8 cellular contexts compared by ENCODE assay signal in genomic region chr18:58781627-58782194, GRCh38.
DNase-seq lines count a peak whose midpoint lies in the region; ATAC-seq and TF ChIP-seq lines count a peak whose summit lies in the region.

No MANE protein-coding gene starts in this region.

- intact Hi-C loops in PC-3 (cut with micrococcal nuclease) (loop anchor here (1.0 to 10.0 kb wide), 3 partner anchors 113 to 289 kb away; no protein-coding TSS in a partner anchor), stomach (cut with DNase I; ENCODE audit: low total_unique reads) (loop anchor here (5.0 kb wide), 1 partner anchor 276 kb away; no protein-coding TSS in a partner anchor)

- no peaks in the 10 kb centered on the region for H3K27me3 ChIP-seq in PC-3 (ENCODE audit: low read length)
- no peaks in the 10 kb centered on the region for H3K27me3 ChIP-seq in stomach

- H3K36me3 ChIP-seq in PC-3 (ENCODE audit: low read depth, low read length) (no peaks in the 10 kb centered on the region), stomach (no peaks in the 10 kb centered on the region)

- BruUV-seq in PC-3 (replicated peaks; lab: Mats Ljungman, UMichigan) = no TSS peak

- 20 to 24% (median 23%) methylated on average over 10 of the region's 10 CpGs for WGBS in stomach, 5 donors

- H3K36me3 Mint-ChIP-seq in nephron (ENCODE audit: low read depth) = no peaks in the 10 kb centered on the region

- H3K4me1 ChIP-seq in PC-3 (ENCODE audit: insufficient read depth, low read length) (peaks cover 28% of the 10 kb centered on the region), stomach (peaks cover 14 to 22% (median 19%) of the 10 kb centered on the region in 4 donors)

- H3K4me3 ChIP-seq in PC-3 (ENCODE audit: low read length) (no peak overlapping the region), stomach (no peak overlapping the region)

- CTCF ChIA-PET in PC-3 (lab: Charles Lee) = interaction anchor here (1.7 kb wide), 1 partner anchor 289 kb away, joined by 8 read pairs; no protein-coding TSS in a partner anchor

- POLR2A ChIA-PET in PC-3 (lab: Charles Lee; ENCODE audit: unreplicated experiment) = no interaction called here

- H3K4me2 ChIP-seq in PC-3 (ENCODE audit: low read length) = no peak overlapping the region

- H3K4me1 Mint-ChIP-seq in nephron = peaks cover 22% of the 10 kb centered on the region

- H3K27ac Mint-ChIP-seq in nephron = peak overlapping the region; percentile 40 to 82 (median 61)

- 0 out of 2 replicates have a peak overlapping the region, but pooled peaks have one; percentile 5 for H2AFZ ChIP-seq in PC-3 (ENCODE audit: low read length)

- H3K4me3 Mint-ChIP-seq in nephron = no peak overlapping the region

- peak; percentile 96 for TF ChIP-seq CTCF in PC-3 (conservative IDR thresholded peaks at IDR 0.05; ENCODE audit: low read depth, low read length)
- TF ChIP-seq CTCF in nephron (IDR thresholded peaks at IDR 0.05; ENCODE audit: unreplicated experiment in 3 of 3) = peak; percentile 91 to 94 (median 92)
- peak in 6 of 7 experiments; percentile 67 to 98 (median 86) for TF ChIP-seq CTCF in stomach (IDR thresholded peaks at IDR 0.05)

- H3K27ac ChIP-seq in PC-3 (ENCODE audit: low read length) = peak overlapping the region; percentile 44
- H3K27ac ChIP-seq in stomach = no peak overlapping the region

- peaks cover 7% of the 10 kb centered on the region for H3K27me3 Mint-ChIP-seq in nephron (ENCODE audit: low read depth)

- H3K9me3 ChIP-seq in PC-3 (ENCODE audit: low read length) = no peaks in the 10 kb centered on the region
- no peaks in the 10 kb centered on the region for H3K9me3 ChIP-seq in stomach

- no peaks in the 10 kb centered on the region for H4K20me1 ChIP-seq in PC-3 (ENCODE audit: low read length)

- no peak overlapping the region; the same call in 1 of the 2 replicates for H3K9ac ChIP-seq in PC-3 (ENCODE audit: low read length)

- no peaks in the 10 kb centered on the region for H3K9me2 ChIP-seq in PC-3 (replicated peaks; ENCODE audit: low read length)

- no peak for TF ChIP-seq POLR2A in stomach (IDR thresholded peaks at IDR 0.05)

- H3K9me3 Mint-ChIP-seq in nephron = no peaks in the 10 kb centered on the region

- DNase-seq in Ammon's horn (ENCODE audit: low spot score) = peak; percentile 93
- peak; percentile 15 for DNase-seq in KG1 (lab: John Stamatoyannopoulos, UW)
- DNase-seq in PC-3 = peak; percentile 90
- DNase-seq in activated T-cell treated with anti-CD3 and anti-CD28 coated beads for 48 hours (ENCODE audit: low read depth) = peak; percentile 55
- DNase-seq in fibroblast of gingiva (ENCODE audit: low read depth) = peak; percentile 74
- peak; percentile 77 for DNase-seq in stomach

- ATAC-seq in GM19397 (IDR thresholded peaks at IDR 0.05; ENCODE audit: unreplicated experiment) (peak; percentile 76), PC-3 (peak; percentile 32)

- no peak for TF ChIP-seq EP300 in stomach (IDR thresholded peaks at IDR 0.05)

- H3K79me2 ChIP-seq in PC-3 (ENCODE audit: low read length) = peaks cover 8% of the 10 kb centered on the region

- peaks cover 7% of the 10 kb centered on the region for H3F3A ChIP-seq in PC-3 (ENCODE audit: low read length, unreplicated experiment)

Comparison
In these comparisons a context has a peak if more than half of its experiments do, and no peak if none do; other contexts are left out.
1. DNase-seq: peak in every context shown above with its lines; median percentile 93 in Ammon's horn; 90 in PC-3; 77 in stomach; 74 in fibroblast of gingiva; 55 in activated T-cell treated with anti-CD3 and anti-CD28 coated beads for 48 hours; 15 in KG1.